Comparison of ENCODE assay signal across 19 cellular contexts in the genomic region with DNA sequence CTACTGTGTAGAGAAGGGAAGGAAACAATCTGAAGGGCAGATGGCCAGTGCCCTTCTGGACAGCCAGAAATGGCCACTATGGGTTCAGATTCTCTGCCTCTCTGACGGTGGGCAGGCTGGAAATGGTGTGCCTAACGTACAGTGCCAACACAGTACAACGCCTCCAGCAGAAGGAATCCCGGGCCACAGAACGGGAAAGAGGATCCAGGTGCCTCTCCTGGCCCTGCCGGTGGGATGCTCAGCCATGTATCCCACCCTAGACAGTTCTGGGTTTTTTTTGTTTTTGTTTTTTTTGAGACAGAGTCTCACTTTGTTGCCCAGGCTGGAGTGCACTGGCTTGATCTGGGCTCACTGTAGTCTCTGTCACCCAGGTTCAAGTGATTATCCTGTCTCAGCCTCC.
"Had no signal": no experiment of that assay in that cellular context is flagged by ENCODE, and none has a peak within 500 bp of the region (broad histone marks: within the 10 kb centered on the region; RNA-seq: fewer than 3 reads in every experiment).

No MANE protein-coding gene starts in this region.

- ATAC-seq: K562 had no signal

- H3K4me3 Mint-ChIP-seq: IgD-negative memory B cell had no signal

- H3K27me3 Mint-ChIP-seq: IgD-negative memory B cell had no signal

- H3K9me3 Mint-ChIP-seq: IgD-negative memory B cell had no signal

- DNase-seq: Kasumi-1, MM.1S, NCI-H1092 treated with DMSO at 0.1 percent for 48 hours, NCI-H1436, NCI-H187, NCI-H2029, NCI-H2081 treated with DMSO at 0.1 percent for 48 hours, NCI-H2171, NCI-H226, NCI-H446, NCI-H510A, NCI-H524 treated with DMSO at 0.1 percent for 48 hours, NCI-H69, NCI-H774, Right ventricle myocardium superior, RPMI8226, SIG-M5 had no signal

- H3K27ac Mint-ChIP-seq: IgD-negative memory B cell had no signal
